Comparison of ENCODE assay signal across 8 cellular contexts in genomic region chrX:24026403-24026801, GRCh38. TPM values are rescaled to one million over a fixed set of nuclear protein-coding genes. Genes with fewer than 3 reads are reported as not detected.
DNase-seq lines count a peak whose midpoint lies in the region; ATAC-seq and TF ChIP-seq lines count a peak whose summit lies in the region.

No MANE protein-coding gene starts in this region.

- ATAC-seq in HG02571 (IDR thresholded peaks at IDR 0.05; ENCODE audit: unreplicated experiment), result no peak
- ATAC-seq in GM21367 (IDR thresholded peaks at IDR 0.05; ENCODE audit: unreplicated experiment), result no peak

- H3K27me3 ChIP-seq in BJ (ENCODE audit: control insufficient read depth, insufficient read depth, low read length), result no peaks in the 10 kb centered on the region
- peaks cover 43% of the 10 kb centered on the region for H3K27me3 ChIP-seq in HUES64 (ENCODE audit: insufficient read depth, low read length)
- H3K27me3 ChIP-seq in mesenchymal stem cell (ENCODE audit: control insufficient read depth in 1 of 2, insufficient read depth in 1 of 2, low read length in 2 of 2), result peaks cover 0 to 21% of the 10 kb centered on the region in 2 experiments

- H3K36me3 Mint-ChIP-seq in brain, result peaks cover 23% of the 10 kb centered on the region

- no peaks in the 10 kb centered on the region for H3K9me3 ChIP-seq in HUES64 (ENCODE audit: insufficient read depth, low read depth, low read length)
- no peaks in the 10 kb centered on the region for H3K9me3 ChIP-seq in mesenchymal stem cell (ENCODE audit: control insufficient read depth, low read length)

- peak overlapping the region; percentile 52 for H3K4me3 ChIP-seq in BJ (ENCODE audit: low read depth, low read length)
- peak overlapping the region; percentile 88 for H3K4me3 ChIP-seq in HUES64 (ENCODE audit: low read length)
- H3K4me3 ChIP-seq in mesenchymal stem cell (ENCODE audit: insufficient read depth in 1 of 2, low read depth in 1 of 2, low read length in 2 of 2), result peak overlapping the region in 1 of 2 experiments; percentile 84

- peak overlapping the region; percentile 93 to 99 (median 95) for H3K27ac Mint-ChIP-seq in brain

- no peak overlapping the region for H3K14ac ChIP-seq in mesenchymal stem cell (ENCODE audit: low read length in 2 of 2)

- H3K9ac ChIP-seq in HUES64 (ENCODE audit: low read depth, low read length), result peak overlapping the region; percentile 87
- peak overlapping the region; percentile 97 for H3K9ac ChIP-seq in mesenchymal stem cell (ENCODE audit: low read length)

- no peak overlapping the region for H3K23ac ChIP-seq in mesenchymal stem cell (ENCODE audit: low read length in 2 of 2)

- no peak overlapping the region for H2BK12ac ChIP-seq in mesenchymal stem cell (ENCODE audit: low read length in 2 of 2)

- no peak for DNase-seq in BJ (ENCODE audit: low read depth)
- peak; percentile 25 for DNase-seq in mesenchymal stem cell
- DNase-seq in HT-29 (ENCODE audit: low spot score), result no peak
- DNase-seq in cerebellar nuclear complex (lab: John Stamatoyannopoulos, UW), result no peak

- 36% methylated on average over 12 of the region's 13 CpGs for WGBS in HUES64
- 29% methylated on average over 10 of the region's 13 CpGs for WGBS in mesenchymal stem cell

- H2AFZ ChIP-seq in mesenchymal stem cell (ENCODE audit: low read depth, low read length), result no peak overlapping the region

- H3K27me3 Mint-ChIP-seq in brain, result peaks cover 4% of the 10 kb centered on the region

- H3K4me1 ChIP-seq in HUES64 (ENCODE audit: insufficient read depth, low read length) (no peaks in the 10 kb centered on the region), mesenchymal stem cell (ENCODE audit: control insufficient read depth, insufficient read depth, low read depth, low read length) (no peaks in the 10 kb centered on the region)

- H3K4me2 ChIP-seq in mesenchymal stem cell (ENCODE audit: low read length, poor library complexity, severe bottlenecking), result no peak overlapping the region

- no peak overlapping the region for H2BK15ac ChIP-seq in mesenchymal stem cell (ENCODE audit: low read depth, poor library complexity, severe bottlenecking)

- no peaks in the 10 kb centered on the region for H3K79me1 ChIP-seq in mesenchymal stem cell (replicated peaks; ENCODE audit: low read length, poor library complexity, severe bottlenecking)

- H3K36me3 ChIP-seq in BJ (ENCODE audit: control insufficient read depth, insufficient read depth, low read length) (no peaks in the 10 kb centered on the region), HUES64 (ENCODE audit: insufficient read depth, low read length) (no peaks in the 10 kb centered on the region), mesenchymal stem cell (ENCODE audit: control insufficient read depth in 1 of 2, insufficient read depth in 2 of 2, low read depth in 1 of 2, low read length in 2 of 2) (no peaks in the 10 kb centered on the region)

- TF ChIP-seq CTCF in BJ (IDR thresholded peaks at IDR 0.05; ENCODE audit: insufficient read depth, low read depth, low read length) (no peak), brain (conservative IDR thresholded peaks at IDR 0.05) (no peak)

- no peak overlapping the region for H3K18ac ChIP-seq in mesenchymal stem cell (ENCODE audit: low read depth in 1 of 2, low read length in 2 of 2)

- H2BK5ac ChIP-seq in mesenchymal stem cell (ENCODE audit: low read depth, low read length, poor library complexity, severe bottlenecking), result no peak overlapping the region

- no peak overlapping the region for H2BK120ac ChIP-seq in mesenchymal stem cell (ENCODE audit: low read depth, low read length)

- H4K91ac ChIP-seq in mesenchymal stem cell (ENCODE audit: low read length), result no peak overlapping the region

- no peaks in the 10 kb centered on the region for H3K9me3 Mint-ChIP-seq in brain

- peak overlapping the region; percentile 84 to 93 (median 88) for H3K4me3 Mint-ChIP-seq in brain

- peaks cover 34% of the 10 kb centered on the region for H3K4me1 Mint-ChIP-seq in brain

- peak overlapping the region; percentile 93; the same call in 1 of the 2 replicates for H3K27ac ChIP-seq in HUES64 (ENCODE audit: low read depth, low read length)
- peak overlapping the region; percentile 59 for H3K27ac ChIP-seq in mesenchymal stem cell (ENCODE audit: low read length, poor library complexity, severe bottlenecking)

- no peak overlapping the region for H2AK5ac ChIP-seq in mesenchymal stem cell (ENCODE audit: low read length, severe bottlenecking)

- H4K8ac ChIP-seq in mesenchymal stem cell (ENCODE audit: low read length), result no peak overlapping the region

- POLR2A ChIA-PET in BJ (lab: Charles Lee), result no interaction called here

- H3K4ac ChIP-seq in mesenchymal stem cell (ENCODE audit: low read depth in 1 of 2, low read length in 2 of 2), result no peak overlapping the region

- CTCF ChIA-PET in BJ (lab: Yijun Ruan, JAX), result interaction anchor here (0.6 to 1.9 kb wide), 2 partner anchors 16 to 28 kb away, joined by 3 to 11 read pairs; partner anchors contain the start of gene EIF2S3

RNA-seq across cellular contexts. Expression of gene KLHL15, which starts 0.6 kb away (rescaled TPM):
- polyA plus RNA-seq in BJ (2011; rRNA removed) (2.7 and 5.2 TPM in 2 replicates), brain (ENCODE audit: insufficient read depth, low read depth, low replicate concordance) (3.0 TPM)
- 4.3 and 5.2 TPM in 2 replicates for polyA minus RNA-seq in BJ (2011; rRNA and poly(A)+ RNA removed)
- polyA plus RNA-seq in HUES64 (2013, experiment 1 of 2), result 3.9 TPM
- polyA plus RNA-seq in HUES64 (2013, experiment 2 of 2), result 4.5 TPM
- 2.6 TPM for polyA plus RNA-seq in mesenchymal stem cell (2013, experiment 1 of 2)
- polyA plus RNA-seq in mesenchymal stem cell (2013, experiment 2 of 2), result 2.6 TPM
- 2.3 and 2.4 TPM in 2 replicates for total RNA-seq in HT-29 (2014; rRNA removed; shearing (Covaris generic))

RNA-seq across cellular contexts. Expression of gene EIF2S3, which starts 28.4 kb away (rescaled TPM):
- 55.9 and 108 TPM in 2 replicates for polyA plus RNA-seq in BJ (2011; rRNA removed)
- 154 and 247 TPM in 2 replicates for polyA minus RNA-seq in BJ (2011; rRNA and poly(A)+ RNA removed)
- 115 TPM for polyA plus RNA-seq in HUES64 (2013, experiment 1 of 2)
- polyA plus RNA-seq in HUES64 (2013, experiment 2 of 2), result 117 TPM
- 55.8 TPM for polyA plus RNA-seq in brain (ENCODE audit: insufficient read depth, low read depth, low replicate concordance)
- 113 TPM for polyA plus RNA-seq in mesenchymal stem cell (2013, experiment 1 of 2)
- 111 TPM for polyA plus RNA-seq in mesenchymal stem cell (2013, experiment 2 of 2)
- total RNA-seq in HT-29 (2014; rRNA removed; shearing (Covaris generic)), result 89.8 and 95.2 TPM in 2 replicates
